8 cellular contexts compared by ENCODE assay signal in genomic region chr11:64868904-64869570, GRCh38. TPM values are rescaled to one million over a fixed set of nuclear protein-coding genes. Genes with fewer than 3 reads are reported as not detected.
DNase-seq lines count a peak whose midpoint lies in the region; ATAC-seq and TF ChIP-seq lines count a peak whose summit lies in the region.

No MANE protein-coding gene starts in this region.

- TF ChIP-seq CTCF in kidney epithelial cell (IDR thresholded peaks at IDR 0.05; ENCODE audit: insufficient read depth, low read length, poor library complexity, severe bottlenecking): no peak
- TF ChIP-seq CTCF in thoracic aorta (IDR thresholded peaks at IDR 0.05): no peak

- DNase-seq in A172 (ENCODE audit: low spot score): peak; percentile 96
- peak; percentile 88 for DNase-seq in HPDE6-E6E7 (ENCODE audit: extremely low spot score)
- DNase-seq in adipocyte (ENCODE audit: low read depth): peak; percentile 60
- peak; percentile 59 for DNase-seq in kidney epithelial cell (ENCODE audit: low read depth)
- no peak for DNase-seq in thoracic aorta (ENCODE audit: low spot score)
- DNase-seq in SHP77 treated with DMSO at 0.1 percent for 48 hours (lab: John Stamatoyannopoulos, UW): no peak
- no peak for DNase-seq in KBM-7
- DNase-seq in ureter (ENCODE audit: low spot score): no peak

- ATAC-seq in thoracic aorta (ENCODE audit: insufficient number of reproducible peaks, low FRiP score, low read depth): no peak

- H3K9ac ChIP-seq in adipocyte (ENCODE audit: low read length): no peak overlapping the region

- H3K27me3 ChIP-seq in adipocyte (replicated peaks; ENCODE audit: control insufficient read depth, insufficient read depth, low read length) (no peaks in the 10 kb centered on the region), kidney epithelial cell (ENCODE audit: control insufficient read depth, insufficient read depth, low read length) (no peaks in the 10 kb centered on the region), thoracic aorta (replicated peaks; ENCODE audit: insufficient read depth) (no peaks in the 10 kb centered on the region)

- H3K4me3 ChIP-seq in adipocyte (ENCODE audit: low read length): no peak overlapping the region
- no peak overlapping the region for H3K4me3 ChIP-seq in kidney epithelial cell (ENCODE audit: low read depth, low read length)
- H3K4me3 ChIP-seq in thoracic aorta: peak overlapping the region; percentile 51

- in situ Hi-C loops in KBM-7 (cut with MboI; ENCODE audit: low pct_unique_long_range_greater_than_20kb, low sequenced_read_pairs): no loop called here

- H3K4me1 ChIP-seq in adipocyte (ENCODE audit: control insufficient read depth, insufficient read depth, low read length): peaks cover 55% of the 10 kb centered on the region
- H3K4me1 ChIP-seq in thoracic aorta (ENCODE audit: control insufficient read depth in 1 of 2, low read depth in 2 of 2): peaks cover 73 to 97% of the 10 kb centered on the region in 2 donors

- H3K36me3 ChIP-seq in adipocyte (ENCODE audit: control insufficient read depth, insufficient read depth, low read length, severe bottlenecking): peaks cover 33% of the 10 kb centered on the region
- H3K36me3 ChIP-seq in kidney epithelial cell (ENCODE audit: control insufficient read depth, insufficient read depth, low read length): peaks cover 6% of the 10 kb centered on the region
- peaks cover 12% of the 10 kb centered on the region for H3K36me3 ChIP-seq in thoracic aorta

- peak overlapping the region; percentile 86 to 98 for H3K27ac ChIP-seq in thoracic aorta

- H3K9me3 ChIP-seq in adipocyte (ENCODE audit: control insufficient read depth, low read length) (no peaks in the 10 kb centered on the region), thoracic aorta (no peaks in the 10 kb centered on the region)

RNA-seq across cellular contexts. Expression of gene EHD1, which starts 9.4 kb away (rescaled TPM):
- total RNA-seq in A172 (2014; rRNA removed; shearing (Covaris generic)): 81.4 and 117 TPM in 2 replicates
- total RNA-seq in kidney epithelial cell: 87.7 and 100 TPM in 2 replicates
- total RNA-seq in thoracic aorta: 100 to 1,000 TPM in 1 of 2 donors, 10 to 100 TPM in 1; 67.4 to 140 TPM
- 47.3 TPM for total RNA-seq in ureter

RNA-seq across cellular contexts. Expression of gene CDC42BPG, which starts 24.6 kb away (rescaled TPM):
- 3.7 and 4.1 TPM in 2 replicates for total RNA-seq in A172 (2014; rRNA removed; shearing (Covaris generic))
- total RNA-seq in kidney epithelial cell: 10.7 and 12.8 TPM in 2 replicates
- total RNA-seq in thoracic aorta: 1 to 10 TPM in 1 of 2 donors, under 1 TPM in 1; 0.68 to 1.2 TPM
- 28.5 TPM for total RNA-seq in ureter

RNA-seq across cellular contexts. Expression of gene ATG2A, which starts 48.0 kb away (rescaled TPM):
- total RNA-seq in A172 (2014; rRNA removed; shearing (Covaris generic)): 10.7 and 15.1 TPM in 2 replicates
- total RNA-seq in kidney epithelial cell (24.8 and 28.6 TPM in 2 replicates), thoracic aorta (10 to 100 TPM; 18.5 to 35.2 TPM), ureter (27.9 TPM)

RNA-seq across cellular contexts. Expression of gene PPP2R5B, which starts 55.5 kb away (rescaled TPM):
- total RNA-seq in A172 (2014; rRNA removed; shearing (Covaris generic)): 18.4 and 19.6 TPM in 2 replicates
- total RNA-seq in kidney epithelial cell (26.9 and 31.1 TPM in 2 replicates), thoracic aorta (10 to 100 TPM; 21.0 to 38.2 TPM), ureter (18.9 TPM)

RNA-seq across cellular contexts. Expression of gene MEN1, which starts 58.7 kb away (rescaled TPM):
- 14.3 and 15.0 TPM in 2 replicates for total RNA-seq in A172 (2014; rRNA removed; shearing (Covaris generic))
- 24.6 and 28.5 TPM in 2 replicates for total RNA-seq in kidney epithelial cell
- total RNA-seq in thoracic aorta: 10 to 100 TPM; 11.6 to 16.0 TPM
- 18.7 TPM for total RNA-seq in ureter

Comparison
In these comparisons a context has a peak if more than half of its experiments do, and no peak if none do; other contexts are left out.
1. DNase-seq: peak in A172 (single experiment), HPDE6-E6E7 (single experiment), adipocyte (single experiment) and kidney epithelial cell (single experiment); none in thoracic aorta (single experiment), SHP77 treated with DMSO at 0.1 percent for 48 hours (single experiment), KBM-7 (single experiment) and ureter (single experiment).